In the genomic region with DNA sequence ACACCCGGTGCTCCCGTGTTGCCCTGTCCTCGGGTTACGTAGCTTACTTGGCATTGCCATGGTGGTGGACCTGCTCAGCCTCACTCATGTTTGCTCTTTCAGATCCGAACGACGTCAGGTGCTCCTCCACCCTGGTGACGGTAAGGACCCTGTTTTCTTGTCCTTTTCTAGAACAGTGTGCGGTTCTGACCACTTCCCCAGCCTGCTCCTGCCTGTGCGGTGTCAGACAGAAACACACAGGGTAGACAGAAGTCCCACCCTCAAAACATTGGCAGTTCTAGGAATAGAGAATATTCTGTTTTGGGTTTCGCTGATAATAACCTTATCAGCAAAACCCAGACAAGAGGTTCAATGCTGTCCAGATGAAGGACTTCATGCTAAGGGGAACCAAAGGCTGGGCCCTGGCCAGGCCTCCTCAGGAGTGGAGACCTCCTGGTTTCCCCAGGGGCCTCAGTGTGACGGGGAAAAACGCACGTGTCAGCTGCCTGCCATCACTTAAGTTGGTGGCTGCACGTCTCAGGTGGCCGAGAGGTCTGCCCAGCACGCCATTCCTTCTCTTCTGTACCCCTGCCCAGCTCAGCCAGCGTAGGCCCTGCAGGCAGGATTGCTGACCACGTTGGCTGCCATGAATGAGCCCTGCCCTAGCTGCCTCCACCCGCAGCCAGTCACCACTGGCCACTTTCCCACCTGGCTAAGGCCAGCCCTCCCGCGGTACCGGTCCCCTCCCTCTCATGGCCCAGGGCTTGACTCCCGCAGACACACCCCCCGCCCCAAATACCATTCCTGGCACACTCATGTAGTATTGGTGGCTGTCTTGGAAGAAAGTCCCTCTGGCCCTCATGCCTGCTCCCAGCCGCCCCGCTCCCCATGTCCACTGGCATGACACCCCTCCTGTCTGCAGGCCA, we compare ENCODE assay signal across 15 cellular contexts. TPM values are rescaled to one million over a fixed set of nuclear protein-coding genes. Genes with fewer than 3 reads are reported as not detected.
"Had no signal": no experiment of that assay in that cellular context is flagged by ENCODE, and none has a peak within 500 bp of the region (broad histone marks: within the 10 kb centered on the region; RNA-seq: fewer than 3 reads in every experiment).

No MANE protein-coding gene starts in this region.

- H3K4me3 ChIP-seq: breast epithelium, dorsolateral prefrontal cortex, esophagus muscularis mucosa, tibial artery, vagina had no signal

- H3K27ac Mint-ChIP-seq: activated naive CD8-positive, alpha-beta T cell treated with anti-CD3 and anti-CD28 coated beads, Interleukin-2, amount 10 ng/mL, durations not matched to agents 7 days and 5 days; memory B cell; natural killer cell treated with Interleukin-12 subunit alpha and Interleukin-12 subunit beta and Interleukin-15 and Interleukin-18, amount 100 ng/mL, for 72 hours had no signal

- H3K9me3 Mint-ChIP-seq: activated naive CD8-positive, alpha-beta T cell treated with anti-CD3 and anti-CD28 coated beads, Interleukin-2, amount 10 ng/mL, durations not matched to agents 7 days and 5 days; memory B cell; natural killer cell treated with Interleukin-12 subunit alpha and Interleukin-12 subunit beta and Interleukin-15 and Interleukin-18, amount 100 ng/mL, for 72 hours had no signal

- H3K36me3 ChIP-seq: breast epithelium had no signal

- H3K27ac ChIP-seq: breast epithelium, dorsolateral prefrontal cortex, esophagus muscularis mucosa, tibial artery, vagina had no signal

- H3K4me1 ChIP-seq: breast epithelium, esophagus muscularis mucosa, tibial artery, vagina had no signal

- DNase-seq: activated CD4-positive, alpha-beta T cell treated with anti-CD3 and anti-CD28 coated beads, Interleukin-2, amount 50 U/mL, for 48 hours; activated CD4-positive, CD25-positive, alpha-beta regulatory T cell treated with anti-CD3 and anti-CD28 coated beads, Interleukin-2, amount 50 U/mL, for 72 hours; activated naive CD8-positive, alpha-beta T cell treated with anti-CD3 and anti-CD28 coated beads, Interleukin-2, amount 10 ng/mL, durations not matched to agents 7 days and 5 days; activated T-cell treated with anti-CD3 and anti-CD28 coated beads, Interleukin-2, amount 50 U/mL, for 48 hours; anterior cingulate cortex; stimulated activated CD4-positive, alpha-beta T cell treated with anti-CD3 and anti-CD28 coated beads, Interleukin-4, amount 100 ng/mL, for 4 hours had no signal

- H3K9me3 ChIP-seq: breast epithelium, esophagus muscularis mucosa, tibial artery, vagina had no signal

- H3K27me3 Mint-ChIP-seq: activated naive CD8-positive, alpha-beta T cell treated with anti-CD3 and anti-CD28 coated beads, Interleukin-2, amount 10 ng/mL, durations not matched to agents 7 days and 5 days; memory B cell; natural killer cell treated with Interleukin-12 subunit alpha and Interleukin-12 subunit beta and Interleukin-15 and Interleukin-18, amount 100 ng/mL, for 72 hours had no signal

- H3K27me3 ChIP-seq: breast epithelium, dorsolateral prefrontal cortex, esophagus muscularis mucosa, tibial artery, vagina had no signal

- H3K4me3 Mint-ChIP-seq: activated naive CD8-positive, alpha-beta T cell treated with anti-CD3 and anti-CD28 coated beads, Interleukin-2, amount 10 ng/mL, durations not matched to agents 7 days and 5 days; memory B cell; natural killer cell treated with Interleukin-12 subunit alpha and Interleukin-12 subunit beta and Interleukin-15 and Interleukin-18, amount 100 ng/mL, for 72 hours had no signal

RNA-seq across cellular contexts. Expression of gene RSPH1, which starts 51.2 kb away (rescaled TPM):
- total RNA-seq: activated naive CD8-positive, alpha-beta T cell treated with anti-CD3 and anti-CD28 coated beads, Interleukin-2, amount 10 ng/mL, durations not matched to agents 7 days and 5 days; fibroblast of villous mesenchyme; T-helper 1 cell treated with Interleukin-12 subunit alpha and Interleukin-12 subunit beta and Interleukin-4 antibody, amounts not matched to agents 30 ng/mL and 1 ng/mL, for 36 hours; vagina had no signal
